1 cellular context compared by ENCODE assay signal in the genomic region with DNA sequence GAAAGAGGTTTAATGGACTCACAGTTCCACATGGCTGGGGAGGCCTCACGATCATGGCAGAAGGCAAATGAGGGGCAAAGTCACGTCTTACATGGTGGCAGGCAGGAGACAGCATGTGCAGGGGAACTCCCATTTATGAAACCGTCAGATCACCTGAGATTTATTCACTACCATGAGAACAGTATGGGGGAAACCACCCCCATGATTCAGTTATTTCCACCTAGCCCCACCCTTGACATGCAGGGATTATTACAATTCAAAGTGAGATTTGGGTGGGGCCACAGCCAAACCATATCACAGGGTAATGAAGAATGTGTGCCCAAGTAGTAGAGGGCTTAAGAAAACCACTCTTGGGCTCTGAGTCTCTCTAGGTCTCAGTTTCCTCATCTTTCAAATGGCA.
TF ChIP-seq lines count a peak whose summit lies in the region.

No MANE protein-coding gene starts in this region.

TF ChIP-seq in GM23338, 12 proteins besides CTCF, POLR2A, EP300 and RAD21 (continued from another document):
- TF ChIP-seq, protein P1, sequence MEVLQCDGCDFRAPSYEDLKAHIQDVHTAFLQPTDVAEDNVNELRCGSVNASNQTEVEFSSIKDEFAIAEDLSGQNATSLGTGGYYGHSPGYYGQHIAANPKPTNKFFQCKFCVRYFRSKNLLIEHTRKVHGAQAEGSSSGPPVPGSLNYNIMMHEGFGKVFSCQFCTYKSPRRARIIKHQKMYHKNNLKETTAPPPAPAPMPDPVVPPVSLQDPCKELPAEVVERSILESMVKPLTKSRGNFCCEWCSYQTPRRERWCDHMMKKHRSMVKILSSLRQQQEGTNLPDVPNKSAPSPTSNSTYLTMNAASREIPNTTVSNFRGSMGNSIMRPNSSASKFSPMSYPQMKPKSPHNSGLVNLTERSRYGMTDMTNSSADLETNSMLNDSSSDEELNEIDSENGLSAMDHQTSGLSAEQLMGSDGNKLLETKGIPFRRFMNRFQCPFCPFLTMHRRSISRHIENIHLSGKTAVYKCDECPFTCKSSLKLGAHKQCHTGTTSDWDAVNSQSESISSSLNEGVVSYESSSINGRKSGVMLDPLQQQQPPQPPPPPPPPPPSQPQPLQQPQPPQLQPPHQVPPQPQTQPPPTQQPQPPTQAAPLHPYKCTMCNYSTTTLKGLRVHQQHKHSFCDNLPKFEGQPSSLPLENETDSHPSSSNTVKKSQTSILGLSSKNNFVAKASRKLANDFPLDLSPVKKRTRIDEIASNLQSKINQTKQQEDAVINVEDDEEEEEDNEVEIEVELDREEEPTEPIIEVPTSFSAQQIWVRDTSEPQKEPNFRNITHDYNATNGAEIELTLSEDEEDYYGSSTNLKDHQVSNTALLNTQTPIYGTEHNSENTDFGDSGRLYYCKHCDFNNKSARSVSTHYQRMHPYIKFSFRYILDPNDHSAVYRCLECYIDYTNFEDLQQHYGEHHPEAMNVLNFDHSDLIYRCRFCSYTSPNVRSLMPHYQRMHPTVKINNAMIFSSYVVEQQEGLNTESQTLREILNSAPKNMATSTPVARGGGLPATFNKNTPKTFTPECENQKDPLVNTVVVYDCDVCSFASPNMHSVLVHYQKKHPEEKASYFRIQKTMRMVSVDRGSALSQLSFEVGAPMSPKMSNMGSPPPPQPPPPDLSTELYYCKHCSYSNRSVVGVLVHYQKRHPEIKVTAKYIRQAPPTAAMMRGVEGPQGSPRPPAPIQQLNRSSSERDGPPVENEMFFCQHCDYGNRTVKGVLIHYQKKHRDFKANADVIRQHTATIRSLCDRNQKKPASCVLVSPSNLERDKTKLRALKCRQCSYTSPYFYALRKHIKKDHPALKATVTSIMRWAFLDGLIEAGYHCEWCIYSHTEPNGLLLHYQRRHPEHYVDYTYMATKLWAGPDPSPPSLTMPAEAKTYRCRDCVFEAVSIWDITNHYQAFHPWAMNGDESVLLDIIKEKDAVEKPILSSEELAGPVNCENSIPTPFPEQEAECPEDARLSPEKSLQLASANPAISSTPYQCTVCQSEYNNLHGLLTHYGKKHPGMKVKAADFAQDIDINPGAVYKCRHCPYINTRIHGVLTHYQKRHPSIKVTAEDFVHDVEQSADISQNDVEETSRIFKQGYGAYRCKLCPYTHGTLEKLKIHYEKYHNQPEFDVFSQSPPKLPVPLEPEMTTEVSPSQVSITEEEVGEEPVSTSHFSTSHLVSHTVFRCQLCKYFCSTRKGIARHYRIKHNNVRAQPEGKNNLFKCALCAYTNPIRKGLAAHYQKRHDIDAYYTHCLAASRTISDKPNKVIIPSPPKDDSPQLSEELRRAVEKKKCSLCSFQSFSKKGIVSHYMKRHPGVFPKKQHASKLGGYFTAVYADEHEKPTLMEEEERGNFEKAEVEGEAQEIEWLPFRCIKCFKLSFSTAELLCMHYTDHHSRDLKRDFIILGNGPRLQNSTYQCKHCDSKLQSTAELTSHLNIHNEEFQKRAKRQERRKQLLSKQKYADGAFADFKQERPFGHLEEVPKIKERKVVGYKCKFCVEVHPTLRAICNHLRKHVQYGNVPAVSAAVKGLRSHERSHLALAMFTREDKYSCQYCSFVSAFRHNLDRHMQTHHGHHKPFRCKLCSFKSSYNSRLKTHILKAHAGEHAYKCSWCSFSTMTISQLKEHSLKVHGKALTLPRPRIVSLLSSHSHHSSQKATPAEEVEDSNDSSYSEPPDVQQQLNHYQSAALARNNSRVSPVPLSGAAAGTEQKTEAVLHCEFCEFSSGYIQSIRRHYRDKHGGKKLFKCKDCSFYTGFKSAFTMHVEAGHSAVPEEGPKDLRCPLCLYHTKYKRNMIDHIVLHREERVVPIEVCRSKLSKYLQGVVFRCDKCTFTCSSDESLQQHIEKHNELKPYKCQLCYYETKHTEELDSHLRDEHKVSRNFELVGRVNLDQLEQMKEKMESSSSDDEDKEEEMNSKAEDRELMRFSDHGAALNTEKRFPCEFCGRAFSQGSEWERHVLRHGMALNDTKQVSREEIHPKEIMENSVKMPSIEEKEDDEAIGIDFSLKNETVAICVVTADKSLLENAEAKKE (CRISPR knock-in tag; IDR thresholded peaks at IDR 0.05) = no peak
- no peak for TF ChIP-seq EZH2 (IDR thresholded peaks at IDR 0.05; ENCODE audit: low read depth, unreplicated experiment)
TF ChIP-seq in GM23338: peak in this region for 0.
